ENCODE assay signal across 8 cellular contexts in genomic region chr15:48966595-48967301, GRCh38. TPM values are rescaled to one million over a fixed set of nuclear protein-coding genes. Genes with fewer than 3 reads are reported as not detected.
DNase-seq lines count a peak whose midpoint lies in the region; ATAC-seq and TF ChIP-seq lines count a peak whose summit lies in the region.

No MANE protein-coding gene starts in this region.

- H3K4me1 ChIP-seq in CD8-positive, alpha-beta T cell (ENCODE audit: insufficient read depth, low read length): peaks cover 26% of the 10 kb centered on the region

- peaks cover 48% of the 10 kb centered on the region for H3K27me3 Mint-ChIP-seq in CD8-positive, alpha-beta T cell (ENCODE audit: low read depth)
- H3K27me3 Mint-ChIP-seq in activated T-cell treated with anti-CD3 and anti-CD28 coated beads, Interleukin-2, amount 50 U/mL, for 72 hours (ENCODE audit: low read depth): peaks cover 40% of the 10 kb centered on the region
- peaks cover 45% of the 10 kb centered on the region for H3K27me3 Mint-ChIP-seq in stimulated activated memory B cell treated with anti-CD40 and anti-IgM and Interleukin-4, amounts not matched to agents 10 μg/mL and 1 μg/mL and 100 μg/mL, for 72 hours

- H3K4me3 Mint-ChIP-seq in CD8-positive, alpha-beta T cell: no peak overlapping the region
- H3K4me3 Mint-ChIP-seq in activated T-cell treated with anti-CD3 and anti-CD28 coated beads, Interleukin-2, amount 50 U/mL, for 72 hours: peak overlapping the region; percentile 57 to 67
- no peak overlapping the region for H3K4me3 Mint-ChIP-seq in stimulated activated memory B cell treated with anti-CD40 and anti-IgM and Interleukin-4, amounts not matched to agents 10 μg/mL and 1 μg/mL and 100 μg/mL, for 72 hours

- POLR2A ChIA-PET in CD8-positive, alpha-beta T cell (lab: Charles Lee): no interaction called here

- H3K4me3 ChIP-seq in CD8-positive, alpha-beta T cell (ENCODE audit: low read depth, low read length): no peak overlapping the region

- no peaks in the 10 kb centered on the region for H3K9me3 Mint-ChIP-seq in CD8-positive, alpha-beta T cell
- no peaks in the 10 kb centered on the region for H3K9me3 Mint-ChIP-seq in activated T-cell treated with anti-CD3 and anti-CD28 coated beads, Interleukin-2, amount 50 U/mL, for 72 hours
- no peaks in the 10 kb centered on the region for H3K9me3 Mint-ChIP-seq in stimulated activated memory B cell treated with anti-CD40 and anti-IgM and Interleukin-4, amounts not matched to agents 10 μg/mL and 1 μg/mL and 100 μg/mL, for 72 hours

- peaks cover 29% of the 10 kb centered on the region for H3K4me1 Mint-ChIP-seq in CD8-positive, alpha-beta T cell (ENCODE audit: low read depth)
- peaks cover 40% of the 10 kb centered on the region for H3K4me1 Mint-ChIP-seq in activated T-cell treated with anti-CD3 and anti-CD28 coated beads, Interleukin-2, amount 50 U/mL, for 72 hours (ENCODE audit: low read depth)
- peaks cover 21% of the 10 kb centered on the region for H3K4me1 Mint-ChIP-seq in stimulated activated memory B cell treated with anti-CD40 and anti-IgM and Interleukin-4, amounts not matched to agents 10 μg/mL and 1 μg/mL and 100 μg/mL, for 72 hours

- H3K27ac Mint-ChIP-seq in CD8-positive, alpha-beta T cell: no peak overlapping the region
- peak overlapping the region; percentile 4 for H3K27ac Mint-ChIP-seq in activated T-cell treated with anti-CD3 and anti-CD28 coated beads, Interleukin-2, amount 50 U/mL, for 72 hours
- H3K27ac Mint-ChIP-seq in stimulated activated memory B cell treated with anti-CD40 and anti-IgM and Interleukin-4, amounts not matched to agents 10 μg/mL and 1 μg/mL and 100 μg/mL, for 72 hours: no peak overlapping the region

- peak; percentile 80 for ATAC-seq in CD8-positive, alpha-beta T cell
- ATAC-seq in GM19455 (IDR thresholded peaks at IDR 0.05; ENCODE audit: unreplicated experiment) (peak; percentile 86), HG03442 (IDR thresholded peaks at IDR 0.05; ENCODE audit: unreplicated experiment) (peak; percentile 87)
- ATAC-seq in activated T-cell treated with anti-CD3 and anti-CD28 coated beads, Interleukin-2, amount 50 U/mL, for 72 hours (replicated peaks in 1 of 2): peak; percentile 98 to 99
- ATAC-seq in stimulated activated memory B cell treated with anti-CD40 and anti-IgM and Interleukin-4, amounts not matched to agents 10 μg/mL and 1 μg/mL and 100 μg/mL, for 72 hours: peak; percentile 84

- CTCF ChIA-PET in CD8-positive, alpha-beta T cell (lab: Charles Lee): interaction anchor here (6.9 kb wide), 1 partner anchor 9 kb away, joined by 49 read pairs; no protein-coding TSS in a partner anchor

- H3K27me3 ChIP-seq in CD8-positive, alpha-beta T cell (ENCODE audit: insufficient read depth, low read length): peaks cover 13% of the 10 kb centered on the region

- H3K9me3 ChIP-seq in CD8-positive, alpha-beta T cell (ENCODE audit: low read length): no peaks in the 10 kb centered on the region

- H3K36me3 ChIP-seq in CD8-positive, alpha-beta T cell (ENCODE audit: insufficient read depth, low read length): no peaks in the 10 kb centered on the region

- DNase-seq in CD8-positive, alpha-beta T cell: peak in 2 of 7 experiments; percentile 21 to 42
- peak; percentile 45 to 61 for DNase-seq in activated T-cell treated with anti-CD3 and anti-CD28 coated beads, Interleukin-2, amount 50 U/mL, for 72 hours
- no peak for DNase-seq in superior temporal gyrus (ENCODE audit: extremely low spot score)
- DNase-seq in COLO668 (lab: John Stamatoyannopoulos, UW; ENCODE audit: unreplicated experiment): no peak
- no peak for DNase-seq in NCI-H82 treated with DMSO at 0.1 percent for 48 hours (lab: John Stamatoyannopoulos, UW; ENCODE audit: unreplicated experiment)

- no peak for TF ChIP-seq CTCF in CD8-positive, alpha-beta T cell (IDR thresholded peaks at IDR 0.05)

- H3K36me3 Mint-ChIP-seq in CD8-positive, alpha-beta T cell: no peaks in the 10 kb centered on the region
- peaks cover 0 to 2% of the 10 kb centered on the region in 2 donors for H3K36me3 Mint-ChIP-seq in activated T-cell treated with anti-CD3 and anti-CD28 coated beads, Interleukin-2, amount 50 U/mL, for 72 hours (ENCODE audit: insufficient read depth in 2 of 2)
- no peaks in the 10 kb centered on the region for H3K36me3 Mint-ChIP-seq in stimulated activated memory B cell treated with anti-CD40 and anti-IgM and Interleukin-4, amounts not matched to agents 10 μg/mL and 1 μg/mL and 100 μg/mL, for 72 hours

- no peak overlapping the region for H3K27ac ChIP-seq in CD8-positive, alpha-beta T cell (ENCODE audit: low read depth, low read length)

- intact Hi-C loops in CD8-positive, alpha-beta T cell (cut with DNase I, micrococcal nuclease): no loop called here

RNA-seq across cellular contexts. Expression of gene SHC4, which starts 3.0 kb away (rescaled TPM):
- not detected for total RNA-seq in CD8-positive, alpha-beta T cell
- total RNA-seq in activated T-cell treated with anti-CD3 and anti-CD28 coated beads, Interleukin-2, amount 50 U/mL, for 72 hours: 1 to 10 TPM; 1.2 to 2.1 TPM

Comparison
In these comparisons a context has a peak if more than half of its experiments do, and no peak if none do; other contexts are left out.
1. DNase-seq: peak in activated T-cell treated with anti-CD3 and anti-CD28 coated beads, Interleukin-2, amount 50 U/mL, for 72 hours (2 of 2); none in superior temporal gyrus (single experiment), COLO668 (single experiment) and NCI-H82 treated with DMSO at 0.1 percent for 48 hours (single experiment).
2. H3K4me3 Mint-ChIP-seq: peak in activated T-cell treated with anti-CD3 and anti-CD28 coated beads, Interleukin-2, amount 50 U/mL, for 72 hours (2 of 2); none in CD8-positive, alpha-beta T cell (single experiment) and stimulated activated memory B cell treated with anti-CD40 and anti-IgM and Interleukin-4, amounts not matched to agents 10 μg/mL and 1 μg/mL and 100 μg/mL, for 72 hours (single experiment).
3. Peak in every context shown above with its lines, with median percentiles within 50 percentile points of each other: ATAC-seq.